ENCODE assay signal across 9 cellular contexts in the genomic region with DNA sequence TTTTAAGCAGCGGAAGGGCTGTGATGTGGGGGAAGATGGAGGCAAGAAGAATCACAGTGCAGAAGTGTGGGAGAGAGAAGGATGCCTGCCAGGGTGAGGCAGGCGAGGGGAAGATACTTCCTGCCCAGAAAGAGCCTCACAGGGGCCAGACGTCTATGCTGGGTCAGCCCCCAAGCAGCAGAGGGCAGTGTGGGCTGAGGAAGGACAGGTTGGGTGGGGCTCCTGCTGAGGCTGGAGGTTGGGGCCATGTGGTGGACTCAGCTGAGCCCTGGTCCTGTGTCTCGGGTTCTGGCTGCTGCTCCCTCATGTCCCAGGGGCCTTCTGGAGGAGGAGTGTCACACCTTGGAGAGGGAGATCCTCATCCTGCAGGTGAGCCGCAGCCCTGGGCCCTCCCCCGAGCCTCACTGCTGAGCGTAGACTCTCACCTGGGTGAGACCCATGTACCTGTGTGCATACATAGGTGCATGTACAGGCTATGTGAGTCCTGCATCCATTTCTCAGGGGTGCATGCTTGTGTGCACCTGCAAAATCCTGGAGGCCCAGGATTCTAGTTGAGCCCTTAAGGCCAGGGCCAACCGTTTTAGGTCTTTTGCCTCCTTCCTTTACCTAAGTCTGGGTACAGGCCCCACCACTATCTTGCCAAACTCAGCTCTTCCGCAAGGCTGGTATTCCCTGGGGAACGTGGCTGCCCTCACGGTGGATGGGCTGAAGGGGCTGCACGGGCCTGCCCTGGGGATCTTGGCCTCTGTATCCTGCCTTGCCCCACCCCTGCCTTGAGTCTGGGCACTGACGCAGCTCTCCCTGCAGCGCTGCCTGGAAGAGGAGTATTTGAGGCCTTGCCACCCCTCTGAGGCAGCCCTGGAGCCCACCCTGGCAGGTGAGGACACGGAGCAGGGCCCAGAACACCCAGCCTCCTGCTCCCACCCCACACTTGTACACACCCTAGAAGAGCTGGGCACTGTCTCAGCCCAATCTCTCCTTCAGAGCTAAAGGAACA. TPM values are rescaled to one million over a fixed set of nuclear protein-coding genes. Genes with fewer than 3 reads are reported as not detected.
DNase-seq lines count a peak whose midpoint lies in the region; ATAC-seq and TF ChIP-seq lines count a peak whose summit lies in the region.
"Had no signal": no experiment of that assay in that cellular context is flagged by ENCODE, and none has a peak within 500 bp of the region (broad histone marks: within the 10 kb centered on the region; RNA-seq: fewer than 3 reads in every experiment).

No MANE protein-coding gene starts in this region.

- H3K36me3 ChIP-seq in DOHH2 (ENCODE audit: control insufficient read depth, low read length) (no peaks in the 10 kb centered on the region), testis (ENCODE audit: low read depth, missing control alignments) (no peaks in the 10 kb centered on the region)
- H3K36me3 ChIP-seq: left lung had no signal

- no peaks in the 10 kb centered on the region for H3K36me3 Mint-ChIP-seq in HFFc6 (ENCODE audit: low read depth)

- no peak overlapping the region for H3K4me3 Mint-ChIP-seq in HFFc6

- no peaks in the 10 kb centered on the region for H4K20me1 ChIP-seq in DOHH2 (ENCODE audit: control insufficient read depth, insufficient read depth, low read depth, low read length)

- intact Hi-C loops in testis (cut with DNase I; ENCODE audit: low total_unique reads), result no loop called here

- no peak overlapping the region for H3K27ac ChIP-seq in DOHH2 (ENCODE audit: low read depth, low read length)
- no peak overlapping the region for H3K27ac ChIP-seq in testis
- H3K27ac ChIP-seq: left lung had no signal

- no peaks in the 10 kb centered on the region for H3K9me2 ChIP-seq in DOHH2 (replicated peaks; ENCODE audit: control insufficient read depth, low read length)

- DNase-seq in HFFc6 (no peak), islet precursor cell (peak; percentile 89), testis (no peak)
- DNase-seq in activated CD4-positive, CD25-positive, alpha-beta regulatory T cell treated with anti-CD3 and anti-CD28 coated beads, Interleukin-2, amount 50 U/mL, for 72 hours, result no peak

- TF ChIP-seq CTCF in DOHH2 (IDR thresholded peaks at IDR 0.05; ENCODE audit: low read depth, low read length, poor library complexity, severe bottlenecking) (peak; percentile 63), HFFc6 (IDR thresholded peaks at IDR 0.05) (peak; percentile 60), testis (IDR thresholded peaks at IDR 0.05) (peak in 1 of 3 experiments; percentile 9)

- no peak for TF ChIP-seq POLR2A in testis (IDR thresholded peaks at IDR 0.05)

- H3K4me2 ChIP-seq in DOHH2 (ENCODE audit: low read length), result peak overlapping the region; percentile 69

- no peak overlapping the region for H3K27ac Mint-ChIP-seq in HFFc6

- H3K27me3 ChIP-seq in DOHH2 (ENCODE audit: control insufficient read depth, low read length) (no peaks in the 10 kb centered on the region), testis (no peaks in the 10 kb centered on the region)
- H3K27me3 ChIP-seq: left lung had no signal

- H3K4me3 ChIP-seq in DOHH2 (ENCODE audit: low read length) (peak overlapping the region; percentile 69), testis (no peak overlapping the region)
- H3K4me3 ChIP-seq: left lung had no signal

- WGBS in testis, 2 donors, result 71 to 85% methylated on average over 8 to 15 of the region's 15 CpGs

- H3K4me1 ChIP-seq in DOHH2 (ENCODE audit: control insufficient read depth, low read length) (peaks cover 44% of the 10 kb centered on the region), testis (peaks cover 18% of the 10 kb centered on the region)

- 0 out of 2 replicates have a peak, but pooled peaks cover 2% of the 10 kb centered on the region for H3F3A ChIP-seq in DOHH2 (ENCODE audit: control insufficient read depth, insufficient read depth)

- peaks cover 7% of the 10 kb centered on the region; the same call in 1 of the 2 replicates for H3K27me3 Mint-ChIP-seq in HFFc6 (ENCODE audit: insufficient read depth)

- no peaks in the 10 kb centered on the region for H3K79me2 ChIP-seq in DOHH2 (ENCODE audit: control insufficient read depth, low read length)

- H3K9me3 ChIP-seq in DOHH2 (ENCODE audit: control insufficient read depth, insufficient read depth, low read length) (no peaks in the 10 kb centered on the region), testis (no peaks in the 10 kb centered on the region)
- H3K9me3 ChIP-seq: left lung had no signal

- no peaks in the 10 kb centered on the region for H3K9me3 Mint-ChIP-seq in HFFc6

- H3K4me1 Mint-ChIP-seq in HFFc6 (ENCODE audit: low read depth), result peaks cover 19% of the 10 kb centered on the region

- ATAC-seq in SK-N-SH treated with all-trans-retinoic acid at 6 μM for 48 hours, result peak; percentile 25
- ATAC-seq in HG03108 (IDR thresholded peaks at IDR 0.05; ENCODE audit: unreplicated experiment), result no peak
- no peak for ATAC-seq in GM21390 (IDR thresholded peaks at IDR 0.05; ENCODE audit: unreplicated experiment)
- ATAC-seq: left lung had no signal

TF ChIP-seq in SK-N-SH treated with all-trans-retinoic acid at 6 μM for 48 hours, 23 proteins besides CTCF, POLR2A, EP300 and RAD21 (continues in another document):
- no peak for TF ChIP-seq SNAI2 (CRISPR knock-in tag; IDR thresholded peaks at IDR 0.05)
- TF ChIP-seq ESRRG (CRISPR knock-in tag; IDR thresholded peaks at IDR 0.05), result no peak
- no peak for TF ChIP-seq ZFP3 (CRISPR knock-in tag; IDR thresholded peaks at IDR 0.05)
- TF ChIP-seq ZNF8 (CRISPR knock-in tag; IDR thresholded peaks at IDR 0.05), result no peak
- no peak for TF ChIP-seq TCF4 (CRISPR knock-in tag; IDR thresholded peaks at IDR 0.05; ENCODE audit: borderline replicate concordance)
- no peak for TF ChIP-seq GLIS3 (CRISPR knock-in tag; IDR thresholded peaks at IDR 0.05)
- TF ChIP-seq PPARA (CRISPR knock-in tag; IDR thresholded peaks at IDR 0.05; ENCODE audit: borderline replicate concordance), result no peak
- no peak for TF ChIP-seq ZNF70 (CRISPR knock-in tag; IDR thresholded peaks at IDR 0.05)
- no peak for TF ChIP-seq BACH2 (CRISPR knock-in tag; IDR thresholded peaks at IDR 0.05; ENCODE audit: borderline replicate concordance)
- TF ChIP-seq RARB (CRISPR knock-in tag; IDR thresholded peaks at IDR 0.05), result no peak
- no peak for TF ChIP-seq CSRNP3 (CRISPR knock-in tag; IDR thresholded peaks at IDR 0.05)
- TF ChIP-seq POU6F1 (CRISPR knock-in tag; IDR thresholded peaks at IDR 0.05; ENCODE audit: borderline replicate concordance, low read depth), result no peak
- TF ChIP-seq ISL1 (CRISPR knock-in tag; IDR thresholded peaks at IDR 0.05), result no peak

RNA-seq across cellular contexts. Expression of gene CCDC24, which starts 3.7 kb away (rescaled TPM):
- total RNA-seq in HFFc6 (2021; fragmentation: NEBNext Ultra II Directional; extraction: Animal tissue kit (Norgen Biotek cat#: 25700)), result 1 to 10 TPM; 5.6 to 7.7 (median 6.5) TPM
- total RNA-seq in testis, result 10 to 100 TPM; 28.8 to 31.3 TPM
- 64.9 TPM for polyA plus RNA-seq in testis (ENCODE audit: insufficient read depth, low read depth, low replicate concordance)

RNA-seq across cellular contexts. Expression of gene B4GALT2, which starts 16.1 kb away (rescaled TPM):
- 100 to 1,000 TPM in 2 of 6 experiments, 10 to 100 TPM in 4; 87.8 to 107 (median 98.8) TPM for total RNA-seq in HFFc6 (2021; fragmentation: NEBNext Ultra II Directional; extraction: Animal tissue kit (Norgen Biotek cat#: 25700))
- 10 to 100 TPM; 40.9 to 65.9 TPM for total RNA-seq in testis
- polyA plus RNA-seq in testis (ENCODE audit: insufficient read depth, low read depth, low replicate concordance), result 47.7 TPM

RNA-seq across cellular contexts. Expression of gene ATP6V0B, which starts 20.3 kb away (rescaled TPM):
- total RNA-seq in HFFc6 (2021; fragmentation: NEBNext Ultra II Directional; extraction: Animal tissue kit (Norgen Biotek cat#: 25700)), result 100 to 1,000 TPM; 145 to 191 (median 155) TPM
- total RNA-seq in testis, result 100 to 1,000 TPM; 173 to 222 TPM
- polyA plus RNA-seq in testis (ENCODE audit: insufficient read depth, low read depth, low replicate concordance), result 102 TPM

RNA-seq across cellular contexts. Expression of gene DPH2, which starts 25.3 kb away (rescaled TPM):
- 10 to 100 TPM; 19.1 to 22.7 (median 20.8) TPM for total RNA-seq in HFFc6 (2021; fragmentation: NEBNext Ultra II Directional; extraction: Animal tissue kit (Norgen Biotek cat#: 25700))
- 10 to 100 TPM; 39.4 to 44.7 TPM for total RNA-seq in testis
- polyA plus RNA-seq in testis (ENCODE audit: insufficient read depth, low read depth, low replicate concordance), result 27.6 TPM

RNA-seq across cellular contexts. Expression of gene SLC6A9, which starts 36.2 kb away (rescaled TPM):
- total RNA-seq in HFFc6 (2021; fragmentation: NEBNext Ultra II Directional; extraction: Animal tissue kit (Norgen Biotek cat#: 25700)), result 10 to 100 TPM in 2 of 6 experiments, 1 to 10 TPM in 4; 8.3 to 11.0 (median 9.3) TPM
- 1 to 10 TPM; 1.2 to 1.7 TPM for total RNA-seq in testis
- 2.3 TPM for polyA plus RNA-seq in testis (ENCODE audit: insufficient read depth, low read depth, low replicate concordance)
